ENCODE assay signal across 1 cellular context in genomic region chr1:96715482-96715881, GRCh38.
TF ChIP-seq lines count a peak whose summit lies in the region.

No MANE protein-coding gene starts in this region.

TF ChIP-seq in GM23338, 12 proteins besides CTCF, POLR2A, EP300 and RAD21 (continued from another document):
- TF ChIP-seq REST (IDR thresholded peaks at IDR 0.05; ENCODE audit: unreplicated experiment) (no peak), POLR2AphosphoS5 (IDR thresholded peaks at IDR 0.05; ENCODE audit: low read depth) (no peak), NANOG (IDR thresholded peaks at IDR 0.05; ENCODE audit: borderline replicate concordance) (peak; percentile 84), CREB1 (CRISPR knock-in tag; IDR thresholded peaks at IDR 0.05; ENCODE audit: low read depth) (peak; percentile 12; the same call in 1 of the 2 replicates)
